Comparison of ENCODE assay signal across 8 cellular contexts in genomic region chr19:13100871-13101589, GRCh38. TPM values are rescaled to one million over a fixed set of nuclear protein-coding genes. Genes with fewer than 3 reads are reported as not detected.
DNase-seq lines count a peak whose midpoint lies in the region; ATAC-seq and TF ChIP-seq lines count a peak whose summit lies in the region.

No MANE protein-coding gene starts in this region.

- intact Hi-C loops in psoas muscle (cut with DNase I) = no loop called here

- no peaks in the 10 kb centered on the region for H4K20me1 ChIP-seq in OCI-LY1 (ENCODE audit: insufficient read depth, low read length)

- H3K4me3 Mint-ChIP-seq in stimulated activated naive CD8-positive, alpha-beta T cell treated with anti-CD3 and anti-CD28 coated beads, Interleukin-15, amount 100 ng/mL, for 72 hours = no peak overlapping the region

- WGBS in psoas muscle, 3 donors = 66 to 73% (median 70%) methylated on average over 12 to 18 of the region's 18 CpGs

- H3K4me3 ChIP-seq in GM06990 (replicated peaks; ENCODE audit: low read depth, low read length) (no peak overlapping the region), OCI-LY1 (ENCODE audit: low read depth, low read length, poor library complexity, severe bottlenecking) (peak overlapping the region; percentile 62), psoas muscle (peak overlapping the region; percentile 64)
- H3K4me3 ChIP-seq in effector memory CD4-positive, alpha-beta T cell (ENCODE audit: insufficient read depth, low read depth, low read length, poor library complexity, severe bottlenecking) = peak overlapping the region; percentile 63

- H3K27me3 Mint-ChIP-seq in stimulated activated naive CD8-positive, alpha-beta T cell treated with anti-CD3 and anti-CD28 coated beads, Interleukin-15, amount 100 ng/mL, for 72 hours = peaks cover 34% of the 10 kb centered on the region

- peak overlapping the region; percentile 69; the same call in 1 of the 2 replicates for H3K9ac ChIP-seq in OCI-LY1 (ENCODE audit: low read length)

- no peaks in the 10 kb centered on the region for H3K9me2 ChIP-seq in OCI-LY1 (ENCODE audit: low read depth, low read length)

- H3K27ac ChIP-seq in OCI-LY1 (ENCODE audit: low read depth, low read length, poor library complexity, severe bottlenecking) = peak overlapping the region; percentile 98
- H3K27ac ChIP-seq in effector memory CD4-positive, alpha-beta T cell (ENCODE audit: insufficient read depth, low read length, poor library complexity, severe bottlenecking) = peak overlapping the region; percentile 40
- H3K27ac ChIP-seq in psoas muscle = peak overlapping the region; percentile 74

- peaks cover 0 to 6% of the 10 kb centered on the region in 2 donors for H3K9me3 Mint-ChIP-seq in stimulated activated naive CD8-positive, alpha-beta T cell treated with anti-CD3 and anti-CD28 coated beads, Interleukin-15, amount 100 ng/mL, for 72 hours

- H2AFZ ChIP-seq in OCI-LY1 (ENCODE audit: low read length) = no peak overlapping the region

- no peaks in the 10 kb centered on the region for H3K79me2 ChIP-seq in OCI-LY1 (ENCODE audit: insufficient read depth, low read length)

- H3K27me3 ChIP-seq in GM06990 (replicated peaks; ENCODE audit: control insufficient read depth, insufficient read depth, low read length) (no peaks in the 10 kb centered on the region; the same call in 1 of the 2 replicates), OCI-LY1 (ENCODE audit: insufficient read depth, low read length) (peaks cover 3% of the 10 kb centered on the region; the same call in 1 of the 2 replicates), psoas muscle (ENCODE audit: insufficient read depth in 3 of 3, low read length in 2 of 3) (no peaks in the 10 kb centered on the region)
- peaks cover 18% of the 10 kb centered on the region for H3K27me3 ChIP-seq in effector memory CD4-positive, alpha-beta T cell (replicated peaks; ENCODE audit: control insufficient read depth, insufficient read depth, low read length, poor library complexity, severe bottlenecking)

- peak overlapping the region; percentile 62 for H3K4me2 ChIP-seq in OCI-LY1 (ENCODE audit: low read length)

- H3K9me3 ChIP-seq in OCI-LY1 (ENCODE audit: low read length) (no peaks in the 10 kb centered on the region), psoas muscle (no peaks in the 10 kb centered on the region)
- no peaks in the 10 kb centered on the region for H3K9me3 ChIP-seq in effector memory CD4-positive, alpha-beta T cell (ENCODE audit: control insufficient read depth, low read length)

- H3K36me3 ChIP-seq in GM06990 (ENCODE audit: control insufficient read depth, insufficient read depth, low read length) (no peaks in the 10 kb centered on the region), OCI-LY1 (ENCODE audit: insufficient read depth, low read length) (peaks cover 11% of the 10 kb centered on the region; the same call in 1 of the 2 replicates), psoas muscle (ENCODE audit: insufficient read depth in 1 of 2, low read depth in 1 of 2) (peaks cover 0 to 11% of the 10 kb centered on the region in 2 donors)
- no peaks in the 10 kb centered on the region for H3K36me3 ChIP-seq in effector memory CD4-positive, alpha-beta T cell (ENCODE audit: control insufficient read depth, insufficient read depth, low read length)

- H3K4me1 ChIP-seq in OCI-LY1 (ENCODE audit: insufficient read depth, low read length, severe bottlenecking) = peaks cover 77% of the 10 kb centered on the region
- H3K4me1 ChIP-seq in effector memory CD4-positive, alpha-beta T cell (ENCODE audit: control insufficient read depth, insufficient read depth, low read length, poor library complexity, severe bottlenecking) = peaks cover 80% of the 10 kb centered on the region
- H3K4me1 ChIP-seq in psoas muscle = peaks cover 4% of the 10 kb centered on the region

- ATAC-seq in psoas muscle (no peak), HG02798 (IDR thresholded peaks at IDR 0.05; ENCODE audit: poor library complexity, unreplicated experiment) (no peak)
- ATAC-seq in stimulated activated naive CD8-positive, alpha-beta T cell treated with anti-CD3 and anti-CD28 coated beads, Interleukin-15, amount 100 ng/mL, for 72 hours = no peak

- H3F3A ChIP-seq in OCI-LY1 (ENCODE audit: insufficient read depth, low read length) = 0 out of 2 replicates have a peak, but pooled peaks cover 3% of the 10 kb centered on the region

- no peak for DNase-seq in GM06990 (ENCODE audit: extremely low read depth, insufficient read length)
- no peak for DNase-seq in effector memory CD4-positive, alpha-beta T cell
- no peak for DNase-seq in psoas muscle
- DNase-seq in activated gamma-delta T cell (lab: John Stamatoyannopoulos, UW) = no peak
- no peak for DNase-seq in cerebellar cortex (ENCODE audit: low spot score)
- DNase-seq in stimulated activated naive CD8-positive, alpha-beta T cell treated with anti-CD3 and anti-CD28 coated beads, Interleukin-15, amount 100 ng/mL, for 72 hours = no peak

- no peak overlapping the region for H3K27ac Mint-ChIP-seq in stimulated activated naive CD8-positive, alpha-beta T cell treated with anti-CD3 and anti-CD28 coated beads, Interleukin-15, amount 100 ng/mL, for 72 hours

- TF ChIP-seq CTCF in GM06990 (IDR thresholded peaks at IDR 0.05; ENCODE audit: insufficient read depth, low read length, poor library complexity, severe bottlenecking) (peak; percentile 39), OCI-LY1 (IDR thresholded peaks at IDR 0.05; ENCODE audit: low read length) (peak; percentile 62), psoas muscle (IDR thresholded peaks at IDR 0.05) (peak; percentile 19)

- H3K4me1 Mint-ChIP-seq in stimulated activated naive CD8-positive, alpha-beta T cell treated with anti-CD3 and anti-CD28 coated beads, Interleukin-15, amount 100 ng/mL, for 72 hours = peaks cover 77% of the 10 kb centered on the region

RNA-seq across cellular contexts. Expression of gene LYL1, which starts 1.6 kb away (rescaled TPM):
- total RNA-seq in psoas muscle = 1 to 10 TPM; 2.1 to 4.6 (median 3.2) TPM
- 1 to 10 TPM; 1.1 to 3.4 (median 1.1) TPM for polyA plus RNA-seq in psoas muscle

RNA-seq across cellular contexts. Expression of gene TRMT1, which starts 15.5 kb away (rescaled TPM):
- total RNA-seq in psoas muscle = 10 to 100 TPM; 31.6 to 45.3 (median 35.1) TPM
- polyA plus RNA-seq in psoas muscle = 10 to 100 TPM; 42.3 to 87.1 (median 45.4) TPM

RNA-seq across cellular contexts. Expression of gene NACC1, which starts 17.0 kb away (rescaled TPM):
- 10 to 100 TPM; 32.1 to 48.9 (median 37.9) TPM for total RNA-seq in psoas muscle
- 10 to 100 TPM; 11.9 to 63.4 (median 45.8) TPM for polyA plus RNA-seq in psoas muscle

RNA-seq across cellular contexts. Expression of gene STX10, which starts 49.1 kb away (rescaled TPM):
- total RNA-seq in psoas muscle = 10 to 100 TPM; 18.5 to 20.4 (median 19.3) TPM
- polyA plus RNA-seq in psoas muscle = 10 to 100 TPM; 34.5 to 63.3 (median 43.6) TPM

RNA-seq across cellular contexts. Expression of gene IER2, which starts 49.2 kb away (rescaled TPM):
- 10 to 100 TPM; 16.8 to 31.2 (median 29.9) TPM for total RNA-seq in psoas muscle
- polyA plus RNA-seq in psoas muscle = 10 to 100 TPM; 12.9 to 62.7 (median 18.2) TPM

Comparison
In these comparisons a context has a peak if more than half of its experiments do, and no peak if none do; other contexts are left out.
1. H3K27ac ChIP-seq: peak in every context shown above with its lines; median percentile 98 in OCI-LY1; 74 in psoas muscle; 40 in effector memory CD4-positive, alpha-beta T cell.